8 cellular contexts compared by ENCODE assay signal in genomic region chr12:7128681-7129593, GRCh38. TPM values are rescaled to one million over a fixed set of nuclear protein-coding genes. Genes with fewer than 3 reads are reported as not detected.
DNase-seq lines count a peak whose midpoint lies in the region; ATAC-seq and TF ChIP-seq lines count a peak whose summit lies in the region.

RBP5 (minus strand) TSS chr12:7128889; CDS start chr12:7128775, 114 bp downstream.

- H3K4me3 ChIP-seq in kidney epithelial cell (ENCODE audit: low read depth, low read length) (peak within 1 kb of the TSS; percentile 71), subcutaneous abdominal adipose tissue (ENCODE audit: low read depth in 1 of 5, low read length in 5 of 5) (peak within 1 kb of the TSS; percentile 24 to 71 (median 61))

- H3K9me3 Mint-ChIP-seq in T-helper 1 cell treated with Interleukin-12 subunit alpha and Interleukin-12 subunit beta and Interleukin-4 antibody, amounts not matched to agents 30 μg/mL and 1 μg/mL, for 36 hours, result no peaks in the 10 kb centered on the region
- no peaks in the 10 kb centered on the region for H3K9me3 Mint-ChIP-seq in activated naive CD8-positive, alpha-beta T cell (ENCODE audit: low read depth)

- no peak for TF ChIP-seq CTCF in kidney epithelial cell (IDR thresholded peaks at IDR 0.05; ENCODE audit: insufficient read depth, low read length, poor library complexity, severe bottlenecking)

- H3K27me3 ChIP-seq in kidney epithelial cell (ENCODE audit: control insufficient read depth, insufficient read depth, low read length), result no peaks in the 10 kb centered on the region
- peaks cover 10 to 37% (median 28%) of the 10 kb centered on the region in 5 donors for H3K27me3 ChIP-seq in subcutaneous abdominal adipose tissue (ENCODE audit: control insufficient read depth in 5 of 5, insufficient read depth in 4 of 5, low read length in 5 of 5)

- H3K4me1 Mint-ChIP-seq in T-helper 1 cell treated with Interleukin-12 subunit alpha and Interleukin-12 subunit beta and Interleukin-4 antibody, amounts not matched to agents 30 μg/mL and 1 μg/mL, for 36 hours (ENCODE audit: low read depth), result peaks cover 34% of the 10 kb centered on the region
- H3K4me1 Mint-ChIP-seq in activated naive CD8-positive, alpha-beta T cell (ENCODE audit: low read depth), result peaks cover 30% of the 10 kb centered on the region

- no peak for ATAC-seq in GM21360 (IDR thresholded peaks at IDR 0.05; ENCODE audit: unreplicated experiment)

- DNase-seq in T-helper 1 cell (no peak), kidney epithelial cell (ENCODE audit: low read depth) (no peak), NCI-H2029 (lab: John Stamatoyannopoulos, UW) (no peak)
- DNase-seq in effector CD4-positive, alpha-beta T cell, result no peak

- H3K36me3 ChIP-seq in kidney epithelial cell (ENCODE audit: control insufficient read depth, insufficient read depth, low read length), result no peaks in the 10 kb centered on the region
- peaks cover 0 to 4% (median 0%) of the 10 kb centered on the region in 5 donors for H3K36me3 ChIP-seq in subcutaneous abdominal adipose tissue (ENCODE audit: control insufficient read depth in 5 of 5, insufficient read depth in 5 of 5, low read length in 5 of 5)

- no peaks in the 10 kb centered on the region for H3K9me3 ChIP-seq in subcutaneous abdominal adipose tissue (ENCODE audit: control insufficient read depth in 5 of 5, low read length in 5 of 5)

- H3K27ac ChIP-seq in subcutaneous abdominal adipose tissue (ENCODE audit: low read depth, low read length), result no peak within 1 kb of the TSS

- H3K9ac ChIP-seq in subcutaneous abdominal adipose tissue (ENCODE audit: low read length in 5 of 5), result peak within 1 kb of the TSS in 4 of 5 donors; percentile 32 to 56 (median 48)

- no peaks in the 10 kb centered on the region for H3K27me3 Mint-ChIP-seq in T-helper 1 cell treated with Interleukin-12 subunit alpha and Interleukin-12 subunit beta and Interleukin-4 antibody, amounts not matched to agents 30 μg/mL and 1 μg/mL, for 36 hours (ENCODE audit: low read depth)
- H3K27me3 Mint-ChIP-seq in activated naive CD8-positive, alpha-beta T cell, result no peaks in the 10 kb centered on the region

- peak within 1 kb of the TSS; percentile 92 for H3K27ac Mint-ChIP-seq in T-helper 1 cell treated with Interleukin-12 subunit alpha and Interleukin-12 subunit beta and Interleukin-4 antibody, amounts not matched to agents 30 μg/mL and 1 μg/mL, for 36 hours
- no peak within 1 kb of the TSS for H3K27ac Mint-ChIP-seq in activated naive CD8-positive, alpha-beta T cell

- H3K4me3 Mint-ChIP-seq in T-helper 1 cell treated with Interleukin-12 subunit alpha and Interleukin-12 subunit beta and Interleukin-4 antibody, amounts not matched to agents 30 μg/mL and 1 μg/mL, for 36 hours, result peak within 1 kb of the TSS; percentile 99
- H3K4me3 Mint-ChIP-seq in activated naive CD8-positive, alpha-beta T cell, result peak within 1 kb of the TSS; percentile 94

- peaks cover 8 to 36% (median 31%) of the 10 kb centered on the region in 5 donors for H3K4me1 ChIP-seq in subcutaneous abdominal adipose tissue (ENCODE audit: control insufficient read depth in 5 of 5, insufficient read depth in 5 of 5, low read length in 5 of 5)

- H3K36me3 Mint-ChIP-seq in T-helper 1 cell treated with Interleukin-12 subunit alpha and Interleukin-12 subunit beta and Interleukin-4 antibody, amounts not matched to agents 30 μg/mL and 1 μg/mL, for 36 hours (ENCODE audit: low read depth), result peaks cover 24% of the 10 kb centered on the region
- H3K36me3 Mint-ChIP-seq in activated naive CD8-positive, alpha-beta T cell, result no peaks in the 10 kb centered on the region

RNA-seq across cellular contexts. Expression of gene RBP5, which starts in this region (rescaled TPM):
- 0.27 TPM in 1 of 2 replicates, not detected in the other for total RNA-seq in kidney epithelial cell
